In the genomic region with DNA sequence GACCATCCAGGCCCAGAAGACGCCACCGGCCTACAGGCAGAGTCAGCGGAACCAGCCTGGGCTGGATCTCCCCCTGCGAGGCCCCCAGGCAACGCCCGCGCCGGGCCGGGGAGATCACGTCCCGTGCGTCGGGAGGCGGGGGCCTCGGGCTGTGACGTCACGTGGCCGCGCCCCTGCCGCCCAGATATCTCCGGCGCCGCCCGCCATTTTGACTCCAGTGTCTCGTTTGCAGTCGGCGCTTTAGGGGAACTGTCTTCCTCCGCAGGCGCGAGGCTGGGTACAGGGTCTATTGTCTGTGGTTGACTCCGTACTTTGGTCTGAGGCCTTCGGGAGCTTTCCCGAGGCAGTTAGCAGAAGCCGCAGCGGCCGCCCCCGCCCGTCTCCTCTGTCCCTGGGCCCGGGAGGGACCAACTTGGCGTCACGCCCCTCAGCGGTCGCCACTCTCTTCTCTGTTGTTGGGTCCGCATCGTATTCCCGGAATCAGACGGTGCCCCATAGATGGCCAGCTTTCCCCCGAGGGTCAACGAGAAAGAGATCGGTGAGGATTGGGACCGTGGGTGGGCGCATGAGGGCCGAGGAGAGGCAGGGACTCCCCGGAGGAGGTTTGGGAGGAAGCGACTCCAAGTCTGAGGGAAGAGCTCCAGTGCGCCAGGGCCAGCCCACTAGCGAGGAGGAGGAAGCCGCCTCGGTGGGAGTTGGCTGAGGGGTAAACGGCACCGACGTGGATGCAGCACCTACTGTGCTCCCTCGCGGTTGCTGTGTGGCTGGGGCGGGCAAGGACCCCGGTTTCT, we compare ENCODE assay signal across 8 cellular contexts. TPM values are rescaled to one million over a fixed set of nuclear protein-coding genes. Genes with fewer than 3 reads are reported as not detected.
A peak's percentile ranks its signal among the peaks of the same experiment; 100 is the strongest.
DNase-seq lines count a peak whose midpoint lies in the region; ATAC-seq and TF ChIP-seq lines count a peak whose summit lies in the region.

A gene with protein sequence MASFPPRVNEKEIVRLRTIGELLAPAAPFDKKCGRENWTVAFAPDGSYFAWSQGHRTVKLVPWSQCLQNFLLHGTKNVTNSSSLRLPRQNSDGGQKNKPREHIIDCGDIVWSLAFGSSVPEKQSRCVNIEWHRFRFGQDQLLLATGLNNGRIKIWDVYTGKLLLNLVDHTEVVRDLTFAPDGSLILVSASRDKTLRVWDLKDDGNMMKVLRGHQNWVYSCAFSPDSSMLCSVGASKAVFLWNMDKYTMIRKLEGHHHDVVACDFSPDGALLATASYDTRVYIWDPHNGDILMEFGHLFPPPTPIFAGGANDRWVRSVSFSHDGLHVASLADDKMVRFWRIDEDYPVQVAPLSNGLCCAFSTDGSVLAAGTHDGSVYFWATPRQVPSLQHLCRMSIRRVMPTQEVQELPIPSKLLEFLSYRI (plus strand): TSS at position 217 of the 791 bp plus-strand sequence. CDS start 282 bp downstream, at position 499.

- H3K4me3 Mint-ChIP-seq in stimulated activated naive CD8-positive, alpha-beta T cell treated with anti-CD3 and anti-CD28 coated beads, Interleukin-15, amount 100 ng/mL, for 72 hours, result peak within 1 kb of the TSS; percentile 87 to 99

- H3K4me1 Mint-ChIP-seq in stimulated activated naive CD8-positive, alpha-beta T cell treated with anti-CD3 and anti-CD28 coated beads, Interleukin-15, amount 100 ng/mL, for 72 hours, result peaks cover 42% of the 10 kb centered on the region

- no peaks in the 10 kb centered on the region for H4K20me1 ChIP-seq in neural cell (ENCODE audit: insufficient read depth)

- TF ChIP-seq CTCF in neural cell (IDR thresholded peaks at IDR 0.05; ENCODE audit: poor library complexity, severe bottlenecking), result peak; percentile 41

- TF ChIP-seq RAD21 in neural cell (conservative IDR thresholded peaks at IDR 0.05), result no peak

- H3K79me2 ChIP-seq in neural cell (replicated peaks; ENCODE audit: insufficient read depth, low read length), result peaks cover 42% of the 10 kb centered on the region

- H3K9ac ChIP-seq in neural cell (ENCODE audit: low read length), result peak within 1 kb of the TSS; percentile 99

- H3K9me3 ChIP-seq in MG63, result no peaks in the 10 kb centered on the region
- no peaks in the 10 kb centered on the region for H3K9me3 ChIP-seq in neural cell (ENCODE audit: low read length)

- no peaks in the 10 kb centered on the region for H3K9me2 ChIP-seq in neural cell (ENCODE audit: insufficient read depth, low read length)

- H3K27ac ChIP-seq in neural cell (ENCODE audit: low read length), result peak within 1 kb of the TSS; percentile 98

- H3K4me2 ChIP-seq in neural cell (ENCODE audit: low read length), result peak within 1 kb of the TSS; percentile 58

- H3K36me3 ChIP-seq in MG63 (peaks cover 8% of the 10 kb centered on the region), neural cell (ENCODE audit: insufficient read depth, low read length) (no peaks in the 10 kb centered on the region)

- peak within 1 kb of the TSS; percentile 98 for H3K27ac Mint-ChIP-seq in stimulated activated naive CD8-positive, alpha-beta T cell treated with anti-CD3 and anti-CD28 coated beads, Interleukin-15, amount 100 ng/mL, for 72 hours

- H3K4me3 ChIP-seq in MG63 (peak within 1 kb of the TSS; percentile 96), neural cell (ENCODE audit: low read length) (peak within 1 kb of the TSS; percentile 89)

- peak; percentile 71 for TF ChIP-seq EP300 in neural cell (conservative IDR thresholded peaks at IDR 0.05; ENCODE audit: poor library complexity, severe bottlenecking)

- no peaks in the 10 kb centered on the region for H3F3A ChIP-seq in neural cell (ENCODE audit: insufficient read depth, low read length, poor library complexity, severe bottlenecking)

- no peaks in the 10 kb centered on the region for H3K27me3 ChIP-seq in MG63
- H3K27me3 ChIP-seq in neural cell (ENCODE audit: insufficient read depth, low read depth, low read length), result no peaks in the 10 kb centered on the region

- H3K9me3 Mint-ChIP-seq in stimulated activated naive CD8-positive, alpha-beta T cell treated with anti-CD3 and anti-CD28 coated beads, Interleukin-15, amount 100 ng/mL, for 72 hours, result no peaks in the 10 kb centered on the region

- DNase-seq in GF-D8 (lab: John Stamatoyannopoulos, UW) (peak; percentile 38), HCEC 1CT (peak; percentile 90), MG63 (peak; percentile 95), SHP77 (lab: John Stamatoyannopoulos, UW) (peak; percentile 82 to 89), activated gamma-delta T cell (lab: John Stamatoyannopoulos, UW) (peak; percentile 86), fibroblast of the conjunctiva (ENCODE audit: low read depth) (peak; percentile 85)
- peak; percentile 92 to 93 for DNase-seq in stimulated activated naive CD8-positive, alpha-beta T cell treated with anti-CD3 and anti-CD28 coated beads, Interleukin-15, amount 100 ng/mL, for 72 hours

- H3K27me3 Mint-ChIP-seq in stimulated activated naive CD8-positive, alpha-beta T cell treated with anti-CD3 and anti-CD28 coated beads, Interleukin-15, amount 100 ng/mL, for 72 hours, result no peaks in the 10 kb centered on the region

- peak; percentile 95 for ATAC-seq in stimulated activated naive CD8-positive, alpha-beta T cell treated with anti-CD3 and anti-CD28 coated beads, Interleukin-15, amount 100 ng/mL, for 72 hours

- peak within 1 kb of the TSS; percentile 86 for H2AFZ ChIP-seq in neural cell (ENCODE audit: low read depth, low read length)

TF ChIP-seq in neural cell, 6 proteins besides CTCF, POLR2A, EP300 and RAD21:
- TF ChIP-seq POLR2AphosphoS5 (IDR thresholded peaks at IDR 0.05) (peak; percentile 98), TAF1 (IDR thresholded peaks at IDR 0.05; ENCODE audit: low read depth) (peak; percentile 98), SMC3 (conservative IDR thresholded peaks at IDR 0.05; ENCODE audit: poor library complexity) (peak; percentile 19), EZH2 (IDR thresholded peaks at IDR 0.05; ENCODE audit: borderline replicate concordance, insufficient read depth, low read length, poor library complexity, severe bottlenecking) (no peak)
- TF ChIP-seq, protein P1, sequence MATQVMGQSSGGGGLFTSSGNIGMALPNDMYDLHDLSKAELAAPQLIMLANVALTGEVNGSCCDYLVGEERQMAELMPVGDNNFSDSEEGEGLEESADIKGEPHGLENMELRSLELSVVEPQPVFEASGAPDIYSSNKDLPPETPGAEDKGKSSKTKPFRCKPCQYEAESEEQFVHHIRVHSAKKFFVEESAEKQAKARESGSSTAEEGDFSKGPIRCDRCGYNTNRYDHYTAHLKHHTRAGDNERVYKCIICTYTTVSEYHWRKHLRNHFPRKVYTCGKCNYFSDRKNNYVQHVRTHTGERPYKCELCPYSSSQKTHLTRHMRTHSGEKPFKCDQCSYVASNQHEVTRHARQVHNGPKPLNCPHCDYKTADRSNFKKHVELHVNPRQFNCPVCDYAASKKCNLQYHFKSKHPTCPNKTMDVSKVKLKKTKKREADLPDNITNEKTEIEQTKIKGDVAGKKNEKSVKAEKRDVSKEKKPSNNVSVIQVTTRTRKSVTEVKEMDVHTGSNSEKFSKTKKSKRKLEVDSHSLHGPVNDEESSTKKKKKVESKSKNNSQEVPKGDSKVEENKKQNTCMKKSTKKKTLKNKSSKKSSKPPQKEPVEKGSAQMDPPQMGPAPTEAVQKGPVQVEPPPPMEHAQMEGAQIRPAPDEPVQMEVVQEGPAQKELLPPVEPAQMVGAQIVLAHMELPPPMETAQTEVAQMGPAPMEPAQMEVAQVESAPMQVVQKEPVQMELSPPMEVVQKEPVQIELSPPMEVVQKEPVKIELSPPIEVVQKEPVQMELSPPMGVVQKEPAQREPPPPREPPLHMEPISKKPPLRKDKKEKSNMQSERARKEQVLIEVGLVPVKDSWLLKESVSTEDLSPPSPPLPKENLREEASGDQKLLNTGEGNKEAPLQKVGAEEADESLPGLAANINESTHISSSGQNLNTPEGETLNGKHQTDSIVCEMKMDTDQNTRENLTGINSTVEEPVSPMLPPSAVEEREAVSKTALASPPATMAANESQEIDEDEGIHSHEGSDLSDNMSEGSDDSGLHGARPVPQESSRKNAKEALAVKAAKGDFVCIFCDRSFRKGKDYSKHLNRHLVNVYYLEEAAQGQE (IDR thresholded peaks at IDR 0.05; ENCODE audit: borderline replicate concordance), result peak; percentile 98

RNA-seq across cellular contexts. Expression of the gene that starts here (rescaled TPM):
- total RNA-seq in MG63 (2014; rRNA removed; shearing (Covaris generic); ENCODE audit: low replicate concordance), result 46.4 and 76.4 TPM in 2 replicates
- polyA plus RNA-seq in neural cell, result 1,828 and 1,855 TPM in 2 replicates
- polyA minus RNA-seq in neural cell, result 502 and 541 TPM in 2 replicates

Comparison
In these comparisons a context has a peak if more than half of its experiments do, and no peak if none do; other contexts are left out.
1. Peak in every context shown above with its lines: DNase-seq, ATAC-seq, H3K4me3 ChIP-seq and H3K27ac ChIP-seq.
2. DNase-seq: peak in every context shown above with its lines; median percentile 95 in MG63; 92 in stimulated activated naive CD8-positive, alpha-beta T cell treated with anti-CD3 and anti-CD28 coated beads, Interleukin-15, amount 100 ng/mL, for 72 hours; 90 in HCEC 1CT; 86 in activated gamma-delta T cell; 86 in SHP77; 85 in fibroblast of the conjunctiva; 38 in GF-D8.